17 cellular contexts compared by ENCODE assay signal in the genomic region with DNA sequence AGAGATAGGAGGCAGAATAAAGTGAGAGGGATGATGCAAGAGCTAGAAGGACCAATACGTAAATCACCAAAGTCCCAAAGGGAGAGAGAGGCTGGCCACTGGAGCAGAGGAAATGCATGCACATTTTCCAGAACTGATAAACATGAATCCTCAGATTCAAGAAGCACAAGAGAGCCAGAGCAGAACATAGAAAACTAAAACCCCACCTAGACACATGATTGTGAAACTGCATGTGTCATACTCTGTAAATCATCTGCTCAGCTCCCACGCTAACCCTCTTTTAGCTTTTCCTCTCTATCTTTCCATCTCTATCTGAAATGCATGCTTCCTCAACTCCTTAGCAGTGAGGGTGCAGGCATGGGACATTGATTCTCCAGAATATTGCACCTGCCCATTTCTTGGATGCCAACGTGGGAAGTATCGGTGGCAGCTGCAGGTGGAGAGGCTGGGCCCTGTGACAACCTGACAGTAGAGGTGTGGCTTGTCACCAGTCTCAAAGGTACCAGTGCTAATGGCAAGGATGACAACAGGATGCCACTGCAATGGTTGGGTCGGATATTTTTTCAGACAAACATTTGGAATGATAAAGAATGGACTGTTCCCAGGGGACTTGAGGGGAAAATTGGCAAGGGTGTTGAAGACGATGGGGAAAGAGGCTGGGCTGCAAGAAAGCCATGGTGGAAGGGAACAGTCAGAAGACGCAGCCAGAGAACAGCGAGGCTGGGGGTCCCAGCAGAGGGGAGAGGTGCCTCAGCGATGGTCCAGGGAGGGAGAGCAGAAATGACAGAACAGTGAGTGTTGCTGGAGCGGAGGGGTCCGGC.
DNase-seq lines count a peak whose midpoint lies in the region; TF ChIP-seq lines count a peak whose summit lies in the region.
"Had no signal": no experiment of that assay in that cellular context is flagged by ENCODE, and none has a peak within 500 bp of the region (broad histone marks: within the 10 kb centered on the region; RNA-seq: fewer than 3 reads in every experiment).

No MANE protein-coding gene starts in this region.

- H3K9ac ChIP-seq in BLaER1 treated with 17β-estradiol and CSF1 and Interleukin-3, amounts not matched to agents 10 nM and 100 nM: peak overlapping the region in 9 of 11 experiments; percentile 34 to 79 (median 65); a peak in 16 of 22 replicates

- peak overlapping the region in 2 of 3 experiments; percentile 6 to 15 for H3K27ac Mint-ChIP-seq in nephron
- no peak overlapping the region for H3K27ac Mint-ChIP-seq in activated CD4-positive, alpha-beta T cell treated with anti-CD3 and anti-CD28 coated beads, Interleukin-2, amount 10 ng/mL, durations not matched to agents 24 days and 14 days

- no peaks in the 10 kb centered on the region for H3K27me3 ChIP-seq in BLaER1 treated with 17β-estradiol and CSF1 and Interleukin-3, amounts not matched to agents 10 nM and 100 nM
- H3K27me3 ChIP-seq: pancreas had no signal

- intact Hi-C loops in activated CD4-positive, alpha-beta T cell treated with anti-CD3 and anti-CD28 coated beads, Interleukin-2, amount 10 ng/mL, durations not matched to agents 24 days and 14 days (cut with micrococcal nuclease): no loop called here

- H3K4me2 ChIP-seq in BLaER1 treated with 17β-estradiol and CSF1 and Interleukin-3, amounts not matched to agents 10 nM and 100 nM: peak overlapping the region; percentile 80 to 94 (median 89)

- H3K9me3 Mint-ChIP-seq in nephron: peaks cover 24% of the 10 kb centered on the region
- H3K9me3 Mint-ChIP-seq in activated CD4-positive, alpha-beta T cell treated with anti-CD3 and anti-CD28 coated beads, Interleukin-2, amount 10 ng/mL, durations not matched to agents 24 days and 14 days: peaks cover 13% of the 10 kb centered on the region

- H3K36me3 ChIP-seq in BLaER1 treated with 17β-estradiol and CSF1 and Interleukin-3, amounts not matched to agents 10 nM and 100 nM: no peaks in the 10 kb centered on the region
- H3K36me3 ChIP-seq: pancreas had no signal

- peaks cover 12% of the 10 kb centered on the region for H3K4me1 Mint-ChIP-seq in nephron
- no peaks in the 10 kb centered on the region for H3K4me1 Mint-ChIP-seq in activated CD4-positive, alpha-beta T cell treated with anti-CD3 and anti-CD28 coated beads, Interleukin-2, amount 10 ng/mL, durations not matched to agents 24 days and 14 days

- peaks cover 18% of the 10 kb centered on the region for H3K27me3 Mint-ChIP-seq in nephron (ENCODE audit: low read depth)
- no peaks in the 10 kb centered on the region for H3K27me3 Mint-ChIP-seq in activated CD4-positive, alpha-beta T cell treated with anti-CD3 and anti-CD28 coated beads, Interleukin-2, amount 10 ng/mL, durations not matched to agents 24 days and 14 days

- no peak for TF ChIP-seq CTCF in cardiac fibroblast (IDR thresholded peaks at IDR 0.05; ENCODE audit: low read depth, low read length)
- no peak for TF ChIP-seq CTCF in nephron (IDR thresholded peaks at IDR 0.05; ENCODE audit: unreplicated experiment in 3 of 3)

- H3K9me3 ChIP-seq in BLaER1 treated with 17β-estradiol and CSF1 and Interleukin-3, amounts not matched to agents 10 nM and 100 nM (replicated peaks in 1 of 11): peaks cover 16 to 34% (median 22%) of the 10 kb centered on the region in 11 experiments
- H3K9me3 ChIP-seq: pancreas had no signal

- H3K4me3 ChIP-seq in BLaER1 treated with 17β-estradiol and CSF1 and Interleukin-3, amounts not matched to agents 10 nM and 100 nM: peak overlapping the region in 8 of 10 experiments; percentile 1 to 46 (median 32); a peak in 9 of 20 replicates
- H3K4me3 ChIP-seq in cardiac fibroblast (replicated peaks in 1 of 2; ENCODE audit: low read depth in 2 of 2, low read length in 2 of 2): no peak overlapping the region
- H3K4me3 ChIP-seq: mucosa of descending colon, pancreas had no signal

- H4K20me1 ChIP-seq in BLaER1 treated with 17β-estradiol and CSF1 and Interleukin-3, amounts not matched to agents 10 nM and 100 nM: peaks cover 0 to 18% (median 0%) of the 10 kb centered on the region in 11 experiments; a peak in 3 of 22 replicates

- no peak overlapping the region for H3K4me3 Mint-ChIP-seq in nephron
- H3K4me3 Mint-ChIP-seq in activated CD4-positive, alpha-beta T cell treated with anti-CD3 and anti-CD28 coated beads, Interleukin-2, amount 10 ng/mL, durations not matched to agents 24 days and 14 days: no peak overlapping the region

- peak overlapping the region in 9 of 11 experiments; percentile 65 to 89 (median 80); a peak in 18 of 22 replicates for H3K27ac ChIP-seq in BLaER1 treated with 17β-estradiol and CSF1 and Interleukin-3, amounts not matched to agents 10 nM and 100 nM
- H3K27ac ChIP-seq: pancreas had no signal

- DNase-seq in HT-29 (ENCODE audit: low spot score) (peak; percentile 12), cardiac fibroblast (ENCODE audit: low read depth in 2 of 2) (peak; percentile 76 to 88), H4 (ENCODE audit: low spot score) (no peak), NCI-H446 (lab: John Stamatoyannopoulos, UW) (no peak), hippocampal formation (lab: John Stamatoyannopoulos, UW) (no peak)
- no peak for DNase-seq in activated CD4-positive, alpha-beta T cell treated with anti-CD3 and anti-CD28 coated beads, Interleukin-2, amount 10 ng/mL, durations not matched to agents 24 days and 14 days
- DNase-seq: activated effector memory CD4-positive, alpha-beta T cell treated with Interleukin-2 at 50 U/mL for 16 hours; C1 segment of cervical spinal cord; DND-41; mucosa of descending colon; NCI-H1694 treated with DMSO at 0.1 percent for 48 hours; NCI-H526 treated with DMSO at 0.1 percent for 48 hours; stimulated activated CD4-positive, alpha-beta T cell treated with anti-CD3 and anti-CD28 coated beads, Interleukin-12 subunit alpha, Interleukin-12 subunit beta, amount 100 ng/mL, for 4 hours; substantia nigra had no signal

- H3K4me1 ChIP-seq in BLaER1 treated with 17β-estradiol and CSF1 and Interleukin-3, amounts not matched to agents 10 nM and 100 nM: peaks cover 37 to 67% (median 61%) of the 10 kb centered on the region in 10 experiments

- no peaks in the 10 kb centered on the region for H3K36me3 Mint-ChIP-seq in nephron (ENCODE audit: low read depth)
- H3K36me3 Mint-ChIP-seq in activated CD4-positive, alpha-beta T cell treated with anti-CD3 and anti-CD28 coated beads, Interleukin-2, amount 10 ng/mL, durations not matched to agents 24 days and 14 days (ENCODE audit: low read depth): no peaks in the 10 kb centered on the region

Comparison
In these comparisons a context has a peak if more than half of its experiments do, and no peak if none do; other contexts are left out.
1. H3K4me3 ChIP-seq: peak in BLaER1 treated with 17β-estradiol and CSF1 and Interleukin-3, amounts not matched to agents 10 nM and 100 nM (8 of 10); none in cardiac fibroblast (0 of 2).
2. DNase-seq: peak in HT-29 (single experiment) and cardiac fibroblast (2 of 2); none in H4 (single experiment), NCI-H446 (0 of 2), hippocampal formation (0 of 2) and activated CD4-positive, alpha-beta T cell treated with anti-CD3 and anti-CD28 coated beads, Interleukin-2, amount 10 ng/mL, durations not matched to agents 24 days and 14 days (single experiment).